32 cellular contexts compared by ENCODE assay signal in genomic region chr11:70359806-70360205, GRCh38. TPM values are rescaled to one million over a fixed set of nuclear protein-coding genes. Genes with fewer than 3 reads are reported as not detected.
"Had no signal": no experiment of that assay in that cellular context is flagged by ENCODE, and none has a peak within 500 bp of the region (broad histone marks: within the 10 kb centered on the region; RNA-seq: fewer than 3 reads in every experiment).

No MANE protein-coding gene starts in this region.

- H3K4me3 ChIP-seq: ascending aorta, cardiac muscle cell had no signal

- H3K4me3 Mint-ChIP-seq: activated B cell treated with CpG ODN at 0.5 μM for 24 hours; activated CD4-positive, alpha-beta memory T cell treated with anti-CD3 and anti-CD28 coated beads, Interleukin-2, amount 10 ng/mL, durations not matched to agents 7 days and 5 days; activated CD4-positive, alpha-beta T cell treated with anti-CD3 and anti-CD28 coated beads, Interleukin-2, amount 10 ng/mL, durations not matched to agents 7 days and 5 days; activated CD8-positive, alpha-beta T cell treated with anti-CD3 and anti-CD28 coated beads, Interleukin-2, amount 10 ng/mL, durations not matched to agents 7 days and 5 days; activated naive CD4-positive, alpha-beta T cell treated with anti-CD3 and anti-CD28 coated beads, Interleukin-2, amount 10 ng/mL, durations not matched to agents 7 days and 5 days; activated naive CD4-positive, alpha-beta T cell treated with anti-CD3 and anti-CD28 coated beads, Interleukin-2, amount 50 U/mL, for 24 hours; activated naive CD8-positive, alpha-beta T cell; activated naive CD8-positive, alpha-beta T cell treated with anti-CD3 and anti-CD28 coated beads, Interleukin-2, amount 10 ng/mL, durations not matched to agents 7 days and 5 days; activated naive CD8-positive, alpha-beta T cell treated with anti-CD3 and anti-CD28 coated beads, Interleukin-2, amount 50 U/mL, for 24 hours; activated T-cell treated with anti-CD3 and anti-CD28 coated beads, Interleukin-2, amount 50 U/mL, for 24 hours; brain; central memory CD8-positive, alpha-beta T cell; T-helper 1 cell treated with Interleukin-12 subunit alpha and Interleukin-12 subunit beta and Interleukin-4 antibody, amounts not matched to agents 30 μg/mL and 1 μg/mL, for 36 hours; T-helper 2 cell treated with Interferon-gamma antibody and Interleukin-4, amounts not matched to agents 5 μg/mL and 100 μg/mL, for 36 hours had no signal

- H3K27me3 Mint-ChIP-seq: activated B cell treated with CpG ODN at 0.5 μM for 24 hours; activated CD4-positive, alpha-beta T cell treated with anti-CD3 and anti-CD28 coated beads, Interleukin-2, amount 10 ng/mL, durations not matched to agents 7 days and 5 days; activated naive CD4-positive, alpha-beta T cell treated with anti-CD3 and anti-CD28 coated beads, Interleukin-2, amount 50 U/mL, for 24 hours; activated naive CD8-positive, alpha-beta T cell; activated naive CD8-positive, alpha-beta T cell treated with anti-CD3 and anti-CD28 coated beads, Interleukin-2, amount 10 ng/mL, durations not matched to agents 7 days and 5 days; activated naive CD8-positive, alpha-beta T cell treated with anti-CD3 and anti-CD28 coated beads, Interleukin-2, amount 50 U/mL, for 24 hours; activated T-cell treated with anti-CD3 and anti-CD28 coated beads, Interleukin-2, amount 50 U/mL, for 24 hours; brain; central memory CD8-positive, alpha-beta T cell had no signal

- DNase-seq: activated B cell treated with CpG ODN at 0.5 μM for 24 hours; activated CD4-positive, alpha-beta memory T cell treated with anti-CD3 and anti-CD28 coated beads, Interleukin-2, amount 10 ng/mL, durations not matched to agents 7 days and 5 days; activated CD4-positive, alpha-beta T cell treated with anti-CD3 and anti-CD28 coated beads for 48 hours; activated CD4-positive, alpha-beta T cell treated with anti-CD3 and anti-CD28 coated beads, Interleukin-2, amount 10 ng/mL, durations not matched to agents 7 days and 5 days; activated CD4-positive, alpha-beta T cell treated with anti-CD3 and anti-CD28 coated beads, Interleukin-2, amount 50 U/mL, for 48 hours; activated CD4-positive, CD25-positive, alpha-beta regulatory T cell treated with anti-CD3 and anti-CD28 coated beads, Interleukin-2, amount 50 U/mL, for 72 hours; activated CD8-positive, alpha-beta memory T cell treated with anti-CD3 and anti-CD28 coated beads, Interleukin-2, amount 50 U/mL, for 48 hours; activated CD8-positive, alpha-beta T cell treated with anti-CD3 and anti-CD28 coated beads, Interleukin-2, amount 10 ng/mL, durations not matched to agents 7 days and 5 days; activated effector memory CD4-positive, alpha-beta T cell treated with Interleukin-2 at 50 U/mL for 16 hours; activated gamma-delta T cell; activated naive CD4-positive, alpha-beta T cell treated with anti-CD3 and anti-CD28 coated beads, Interleukin-2, amount 10 ng/mL, durations not matched to agents 7 days and 5 days; activated naive CD4-positive, alpha-beta T cell treated with Interleukin-2 at 50 U/mL for 16 hours; activated naive CD8-positive, alpha-beta T cell treated with anti-CD3 and anti-CD28 coated beads, Interleukin-2, amount 10 ng/mL, durations not matched to agents 7 days and 5 days; activated naive CD8-positive, alpha-beta T cell treated with anti-CD3 and anti-CD28 coated beads, Interleukin-2, amount 50 U/mL, for 24 hours; activated T-cell treated with anti-CD3 and anti-CD28 coated beads, Interleukin-2, amount 50 U/mL, for 24 hours; activated T-cell treated with anti-CD3 and anti-CD28 coated beads, Interleukin-2, amount 50 U/mL, for 48 hours; caudate nucleus; cerebellar nuclear complex; SW 1271; T-helper 1 cell; T-helper 2 cell; T-helper 9 cell had no signal

- H3K9me3 Mint-ChIP-seq: activated B cell treated with CpG ODN at 0.5 μM for 24 hours; activated CD4-positive, alpha-beta memory T cell treated with anti-CD3 and anti-CD28 coated beads, Interleukin-2, amount 10 ng/mL, durations not matched to agents 7 days and 5 days; activated CD4-positive, alpha-beta T cell treated with anti-CD3 and anti-CD28 coated beads, Interleukin-2, amount 10 ng/mL, durations not matched to agents 7 days and 5 days; activated naive CD4-positive, alpha-beta T cell treated with anti-CD3 and anti-CD28 coated beads, Interleukin-2, amount 10 ng/mL, durations not matched to agents 7 days and 5 days; activated naive CD4-positive, alpha-beta T cell treated with anti-CD3 and anti-CD28 coated beads, Interleukin-2, amount 50 U/mL, for 24 hours; activated naive CD8-positive, alpha-beta T cell treated with anti-CD3 and anti-CD28 coated beads, Interleukin-2, amount 10 ng/mL, durations not matched to agents 7 days and 5 days; activated naive CD8-positive, alpha-beta T cell treated with anti-CD3 and anti-CD28 coated beads, Interleukin-2, amount 50 U/mL, for 24 hours; activated T-cell treated with anti-CD3 and anti-CD28 coated beads, Interleukin-2, amount 50 U/mL, for 24 hours; activated T-helper 2 cell treated with anti-CD3 and anti-CD28 coated beads, Interferon-gamma antibody, Interleukin-2, Interleukin-4, amounts not matched to agents 10 μg/mL and 5 μg/mL and 100 μg/mL, durations not matched to agents 14 hours and 24 hours and 36 hours; brain; central memory CD8-positive, alpha-beta T cell; T-helper 1 cell treated with Interleukin-12 subunit alpha and Interleukin-12 subunit beta and Interleukin-4 antibody, amounts not matched to agents 30 μg/mL and 1 μg/mL, for 36 hours; T-helper 2 cell treated with Interferon-gamma antibody and Interleukin-4, amounts not matched to agents 5 μg/mL and 100 μg/mL, for 36 hours had no signal

- ATAC-seq: activated CD8-positive, alpha-beta T cell treated with anti-CD3 and anti-CD28 coated beads, Interleukin-2, amount 10 ng/mL, durations not matched to agents 7 days and 5 days; activated naive CD8-positive, alpha-beta T cell treated with anti-CD3 and anti-CD28 coated beads, Interleukin-2, amount 50 U/mL, for 24 hours had no signal

- H3K9me3 ChIP-seq: ascending aorta had no signal

- H3K4me1 Mint-ChIP-seq: brain had no signal

- H3K27ac ChIP-seq: ascending aorta, cardiac muscle cell, VCaP had no signal

- H3K27me3 ChIP-seq: ascending aorta, cardiac muscle cell had no signal

- H3K27ac Mint-ChIP-seq: activated B cell treated with CpG ODN at 0.5 μM for 24 hours; activated CD4-positive, alpha-beta memory T cell treated with anti-CD3 and anti-CD28 coated beads, Interleukin-2, amount 10 ng/mL, durations not matched to agents 7 days and 5 days; activated CD4-positive, alpha-beta T cell treated with anti-CD3 and anti-CD28 coated beads, Interleukin-2, amount 10 ng/mL, durations not matched to agents 7 days and 5 days; activated CD8-positive, alpha-beta T cell treated with anti-CD3 and anti-CD28 coated beads, Interleukin-2, amount 10 ng/mL, durations not matched to agents 7 days and 5 days; activated naive CD4-positive, alpha-beta T cell treated with anti-CD3 and anti-CD28 coated beads, Interleukin-2, amount 10 ng/mL, durations not matched to agents 7 days and 5 days; activated naive CD4-positive, alpha-beta T cell treated with anti-CD3 and anti-CD28 coated beads, Interleukin-2, amount 50 U/mL, for 24 hours; activated naive CD8-positive, alpha-beta T cell; activated naive CD8-positive, alpha-beta T cell treated with anti-CD3 and anti-CD28 coated beads, Interleukin-2, amount 10 ng/mL, durations not matched to agents 7 days and 5 days; activated naive CD8-positive, alpha-beta T cell treated with anti-CD3 and anti-CD28 coated beads, Interleukin-2, amount 50 U/mL, for 24 hours; activated T-cell treated with anti-CD3 and anti-CD28 coated beads, Interleukin-2, amount 50 U/mL, for 24 hours; activated T-helper 2 cell treated with anti-CD3 and anti-CD28 coated beads, Interferon-gamma antibody, Interleukin-2, Interleukin-4, amounts not matched to agents 10 μg/mL and 5 μg/mL and 100 μg/mL, durations not matched to agents 14 hours and 24 hours and 36 hours; T-helper 1 cell treated with Interleukin-12 subunit alpha and Interleukin-12 subunit beta and Interleukin-4 antibody, amounts not matched to agents 30 μg/mL and 1 μg/mL, for 36 hours; T-helper 2 cell treated with Interferon-gamma antibody and Interleukin-4, amounts not matched to agents 5 μg/mL and 100 μg/mL, for 36 hours had no signal

RNA-seq across cellular contexts. Expression of gene CTTN, which starts 38.5 kb away (rescaled TPM):
- total RNA-seq: activated CD8-positive, alpha-beta T cell treated with anti-CD3 and anti-CD28 coated beads, Interleukin-2, amount 10 ng/mL, durations not matched to agents 7 days and 5 days had no signal
